In genomic region chr11:35864131-35864530, GRCh38 we compare ENCODE assay signal across 5 cellular contexts.
"Had no signal": no experiment of that assay in that cellular context is flagged by ENCODE, and none has a peak within 500 bp of the region (broad histone marks: within the 10 kb centered on the region; RNA-seq: fewer than 3 reads in every experiment).

No MANE protein-coding gene starts in this region.

- H3K4me3 ChIP-seq: K562 had no signal

- DNase-seq: IMR-90, KBM-7, KG1 had no signal

- H3K27ac ChIP-seq: HL-60 had no signal
